1 cellular context compared by ENCODE assay signal in genomic region chr1:9289090-9289534, GRCh38.
TF ChIP-seq lines count a peak whose summit lies in the region.

No MANE protein-coding gene starts in this region.

TF ChIP-seq in K562, 482 proteins besides CTCF, POLR2A, EP300 and RAD21 (continues in another document):
- TF ChIP-seq DEAF1 (CRISPR knock-in tag; IDR thresholded peaks at IDR 0.05) (peak; percentile 99), NRF1 (conservative IDR thresholded peaks at IDR 0.05 in 1 of 2, IDR thresholded peaks at IDR 0.05 in 1 of 2) (no peak; a peak in 1 of 4 replicates), E2F8 (IDR thresholded peaks at IDR 0.05; ENCODE audit: low read depth, partially characterized antibody) (no peak), STAT6 (CRISPR knock-in tag; IDR thresholded peaks at IDR 0.05) (no peak), ZBTB33 (CRISPR knock-in tag; IDR thresholded peaks at IDR 0.05) (0 out of 2 replicates have a peak, but pooled peaks have one; percentile 25), ATF7 (IDR thresholded peaks at IDR 0.05) (peak; percentile 22; the same call in 1 of the 2 replicates), ZKSCAN3 (CRISPR knock-in tag; IDR thresholded peaks at IDR 0.05) (no peak), RCOR1 (IDR thresholded peaks at IDR 0.05; ENCODE audit: borderline replicate concordance in 1 of 2, low read depth in 2 of 2, low read length in 2 of 2) (no peak), CBX1 (IDR thresholded peaks at IDR 0.05; ENCODE audit: low read depth) (0 out of 2 replicates have a peak, but pooled peaks have one; percentile 29), MIER1 (IDR thresholded peaks at IDR 0.05; ENCODE audit: low read depth) (0 out of 2 replicates have a peak, but pooled peaks have one; percentile 16), PCBP1 (IDR thresholded peaks at IDR 0.05; ENCODE audit: low read depth, low read length, poor library complexity, severe bottlenecking) (no peak), ZNF764 (CRISPR knock-in tag; IDR thresholded peaks at IDR 0.05; ENCODE audit: low read depth) (peak; percentile 100), PHB (CRISPR knock-in tag; IDR thresholded peaks at IDR 0.05) (no peak), KDM5B (IDR thresholded peaks at IDR 0.05; ENCODE audit: insufficient replicate concordance, low read depth, low read length) (no peak), PBX2 (CRISPR knock-in tag; IDR thresholded peaks at IDR 0.05; ENCODE audit: low read depth) (no peak), PBX2 (tag; conservative IDR thresholded peaks at IDR 0.05; ENCODE audit: low read depth) (peak; percentile 92), ZNF12 (CRISPR knock-in tag; IDR thresholded peaks at IDR 0.05) (no peak), ARID3A (IDR thresholded peaks at IDR 0.05; ENCODE audit: borderline replicate concordance, low read depth, low read length) (0 out of 2 replicates have a peak, but pooled peaks have one; percentile 47), TAL1 (IDR thresholded peaks at IDR 0.05) (no peak), SOX6 (IDR thresholded peaks at IDR 0.05) (no peak), CEBPG (CRISPR knock-in tag; IDR thresholded peaks at IDR 0.05) (no peak), CEBPG (tag; conservative IDR thresholded peaks at IDR 0.05 in 1 of 2, IDR thresholded peaks at IDR 0.05 in 1 of 2) (0 out of 4 replicates have a peak, but pooled peaks of 1 of the 2 experiments have one; percentile 33), CBX2 (IDR thresholded peaks at IDR 0.05; ENCODE audit: insufficient read depth, low read length, poor library complexity, severe bottlenecking) (no peak), NCOR1 (IDR thresholded peaks at IDR 0.05) (peak; percentile 11; the same call in 1 of the 2 replicates), CBX3 (IDR thresholded peaks at IDR 0.05; ENCODE audit: borderline replicate concordance in 1 of 2, low read length in 2 of 2) (peak in 1 of 2 experiments; percentile 99; a peak in 2 of 3 replicates), TBL1XR1 (IDR thresholded peaks at IDR 0.05; ENCODE audit: low read length in 2 of 2) (peak in 1 of 2 experiments; percentile 34; a peak in 1 of 4 replicates), IRF1 (CRISPR knock-in tag; IDR thresholded peaks at IDR 0.05; ENCODE audit: borderline replicate concordance) (no peak), ZNF512 (tag; IDR thresholded peaks at IDR 0.05) (no peak), KDM1A (IDR thresholded peaks at IDR 0.05) (no peak), ZBED1 (IDR thresholded peaks at IDR 0.05) (no peak), SMC3 (conservative IDR thresholded peaks at IDR 0.05; ENCODE audit: insufficient read depth, low read depth, low read length) (peak; percentile 96), NFE2 (IDR thresholded peaks at IDR 0.05; ENCODE audit: low read depth) (peak; percentile 62), JUND (IDR thresholded peaks at IDR 0.05; ENCODE audit: borderline replicate concordance, low read depth, low read length) (peak; percentile 35; the same call in 1 of the 2 replicates), JUND (tag; IDR thresholded peaks at IDR 0.05; ENCODE audit: borderline replicate concordance, low read depth, low read length) (no peak), PKNOX1 (IDR thresholded peaks at IDR 0.05) (peak; percentile 69), ZNF280A (IDR thresholded peaks at IDR 0.05; ENCODE audit: low read depth, partially characterized antibody) (peak; percentile 84), MEIS2 (IDR thresholded peaks at IDR 0.05; ENCODE audit: partially characterized antibody) (peak; percentile 85), SMARCA4 (IDR thresholded peaks at IDR 0.05) (no peak), RHOXF2B (CRISPR knock-in tag; conservative IDR thresholded peaks at IDR 0.05) (no peak), SNRNP70 (optimal IDR thresholded peaks at IDR 0.05; ENCODE audit: low read depth, low read length) (no peak), CBX5 (IDR thresholded peaks at IDR 0.05; ENCODE audit: borderline replicate concordance, low read depth) (peak; percentile 97), KLF16 (IDR thresholded peaks at IDR 0.05) (peak; percentile 59; the same call in 1 of the 2 replicates)
